Comparison of ENCODE assay signal across 11 cellular contexts in genomic region chr9:114324965-114325364, GRCh38. TPM values are rescaled to one million over a fixed set of nuclear protein-coding genes. Genes with fewer than 3 reads are reported as not detected.
"Had no signal": no experiment of that assay in that cellular context is flagged by ENCODE, and none has a peak within 500 bp of the region (broad histone marks: within the 10 kb centered on the region; RNA-seq: fewer than 3 reads in every experiment).

No MANE protein-coding gene starts in this region.

RNA-seq across cellular contexts. Expression of gene ORM1, which starts 2.1 kb away (rescaled TPM):
- total RNA-seq: activated CD4-positive, alpha-beta memory T cell treated with anti-CD3 and anti-CD28 coated beads, Interleukin-2, amount 10 ng/mL, durations not matched to agents 7 days and 5 days; activated CD4-positive, alpha-beta T cell treated with anti-CD3 and anti-CD28 coated beads, Interleukin-2, amount 10 ng/mL, durations not matched to agents 7 days and 5 days; activated naive CD4-positive, alpha-beta T cell treated with anti-CD3 and anti-CD28 coated beads, Interleukin-2, amount 50 U/mL, for 72 hours; activated naive CD8-positive, alpha-beta T cell treated with anti-CD3 and anti-CD28 coated beads, Interleukin-2, amount 10 ng/mL, durations not matched to agents 7 days and 5 days; activated T-cell treated with anti-CD3 and anti-CD28 coated beads, Interleukin-2, amount 50 U/mL, for 72 hours; cardiac muscle cell; dermis microvascular lymphatic vessel endothelial cell; foreskin keratinocyte; T-helper 1 cell treated with Interleukin-12 subunit alpha and Interleukin-12 subunit beta and Interleukin-4 antibody, amounts not matched to agents 30 ng/mL and 1 ng/mL, for 36 hours; T-helper 2 cell treated with Interferon-gamma antibody and Interleukin-4, amounts not matched to agents 100 ng/mL and 5 ng/mL, for 36 hours had no signal
- polyA plus RNA-seq: foreskin keratinocyte had no signal

RNA-seq across cellular contexts. Expression of gene ORM2, which starts 4.7 kb away (rescaled TPM):
- total RNA-seq: activated CD4-positive, alpha-beta memory T cell treated with anti-CD3 and anti-CD28 coated beads, Interleukin-2, amount 10 ng/mL, durations not matched to agents 7 days and 5 days; activated CD4-positive, alpha-beta T cell treated with anti-CD3 and anti-CD28 coated beads, Interleukin-2, amount 10 ng/mL, durations not matched to agents 7 days and 5 days; activated naive CD4-positive, alpha-beta T cell treated with anti-CD3 and anti-CD28 coated beads, Interleukin-2, amount 50 U/mL, for 72 hours; activated naive CD8-positive, alpha-beta T cell treated with anti-CD3 and anti-CD28 coated beads, Interleukin-2, amount 10 ng/mL, durations not matched to agents 7 days and 5 days; activated T-cell treated with anti-CD3 and anti-CD28 coated beads, Interleukin-2, amount 50 U/mL, for 72 hours; cardiac muscle cell; dermis microvascular lymphatic vessel endothelial cell; esophagus muscularis mucosa; foreskin keratinocyte; T-helper 1 cell treated with Interleukin-12 subunit alpha and Interleukin-12 subunit beta and Interleukin-4 antibody, amounts not matched to agents 30 ng/mL and 1 ng/mL, for 36 hours; T-helper 2 cell treated with Interferon-gamma antibody and Interleukin-4, amounts not matched to agents 100 ng/mL and 5 ng/mL, for 36 hours had no signal
- polyA plus RNA-seq: cardiac muscle cell, foreskin keratinocyte had no signal
